13 cellular contexts compared by ENCODE assay signal in genomic region chr1:47415728-47416318, GRCh38. TPM values are rescaled to one million over a fixed set of nuclear protein-coding genes. Genes with fewer than 3 reads are reported as not detected.
DNase-seq lines count a peak whose midpoint lies in the region; ATAC-seq lines count a peak whose summit lies in the region.
"Had no signal": no experiment of that assay in that cellular context is flagged by ENCODE, and none has a peak within 500 bp of the region (broad histone marks: within the 10 kb centered on the region; RNA-seq: fewer than 3 reads in every experiment).

Gene FOXE3, plus strand, starts transcription at chr1:47416285. Its CDS starts 31 bp downstream, at chr1:47416316.

- no peak for ATAC-seq in activated T-cell treated with anti-CD3 and anti-CD28 coated beads, Interleukin-2, amount 50 U/mL, for 4 hours
- ATAC-seq in activated naive CD8-positive, alpha-beta T cell treated with anti-CD3 and anti-CD28 coated beads, Interleukin-2, amount 10 ng/mL, durations not matched to agents 7 days and 5 days (ENCODE audit: low read depth) = no peak
- ATAC-seq in stimulated activated naive B cell treated with anti-CD40 and anti-IgM and Interleukin-4, amounts not matched to agents 10 μg/mL and 1 μg/mL and 100 μg/mL, for 72 hours (replicated peaks) = no peak
- ATAC-seq in GM21717 (IDR thresholded peaks at IDR 0.05; ENCODE audit: unreplicated experiment) = no peak
- no peak for ATAC-seq in HG03135 (IDR thresholded peaks at IDR 0.05; ENCODE audit: unreplicated experiment)
- ATAC-seq in HG03442 (IDR thresholded peaks at IDR 0.05; ENCODE audit: unreplicated experiment) = no peak

- POLR2A ChIA-PET in activated naive CD8-positive, alpha-beta T cell treated with anti-CD3 and anti-CD28 coated beads, Interleukin-2, amount 10 ng/mL, durations not matched to agents 7 days and 5 days (lab: Charles Lee) = no interaction called here

- H3K27ac ChIP-seq in iPS-18a (ENCODE audit: low read length) = no peak within 1 kb of the TSS
- H3K27ac ChIP-seq: BLaER1 treated with 17β-estradiol and CSF1 and Interleukin-3, amounts not matched to agents 10 nM and 100 nM; sigmoid colon had no signal

- DNase-seq in activated T-cell treated with anti-CD3 and anti-CD28 coated beads, Interleukin-2, amount 50 U/mL, for 4 hours = no peak
- no peak for DNase-seq in activated T-cell treated with anti-CD3 and anti-CD28 coated beads, Interleukin-2, amount 50 U/mL, for 48 hours
- no peak for DNase-seq in activated naive CD8-positive, alpha-beta T cell treated with anti-CD3 and anti-CD28 coated beads, Interleukin-2, amount 10 ng/mL, durations not matched to agents 7 days and 5 days
- no peak for DNase-seq in stimulated activated naive B cell treated with anti-CD40 and anti-IgM and Interleukin-4, amounts not matched to agents 10 μg/mL and 1 μg/mL and 100 μg/mL, for 72 hours
- DNase-seq: activated CD4-positive, CD25-positive, alpha-beta regulatory T cell; cerebellar nuclear complex; sigmoid colon had no signal

- H3K9ac ChIP-seq in iPS-18a (ENCODE audit: low read length) = no peak within 1 kb of the TSS
- H3K9ac ChIP-seq: BLaER1 treated with 17β-estradiol and CSF1 and Interleukin-3, amounts not matched to agents 10 nM and 100 nM had no signal

- H3K4me3 ChIP-seq in iPS-18a (ENCODE audit: low read length) = peak within 1 kb of the TSS; percentile 22
- H3K4me3 ChIP-seq: BLaER1 treated with 17β-estradiol and CSF1 and Interleukin-3, amounts not matched to agents 10 nM and 100 nM had no signal

- H3K9me3 ChIP-seq in iPS-18a (ENCODE audit: control insufficient read depth, low read depth, low read length) = no peaks in the 10 kb centered on the region
- H3K9me3 ChIP-seq: sigmoid colon had no signal

- H3K9me3 Mint-ChIP-seq in activated T-cell treated with anti-CD3 and anti-CD28 coated beads, Interleukin-2, amount 50 U/mL, for 4 hours = no peaks in the 10 kb centered on the region
- no peaks in the 10 kb centered on the region for H3K9me3 Mint-ChIP-seq in activated naive CD8-positive, alpha-beta T cell treated with anti-CD3 and anti-CD28 coated beads, Interleukin-2, amount 10 ng/mL, durations not matched to agents 7 days and 5 days
- no peaks in the 10 kb centered on the region for H3K9me3 Mint-ChIP-seq in stimulated activated naive B cell treated with anti-CD40 and anti-IgM and Interleukin-4, amounts not matched to agents 10 μg/mL and 1 μg/mL and 100 μg/mL, for 72 hours

- peaks cover 2% of the 10 kb centered on the region for H3K4me1 Mint-ChIP-seq in activated T-cell treated with anti-CD3 and anti-CD28 coated beads, Interleukin-2, amount 50 U/mL, for 4 hours (ENCODE audit: low read depth)
- peaks cover 4% of the 10 kb centered on the region for H3K4me1 Mint-ChIP-seq in activated naive CD8-positive, alpha-beta T cell treated with anti-CD3 and anti-CD28 coated beads, Interleukin-2, amount 10 ng/mL, durations not matched to agents 7 days and 5 days
- H3K4me1 Mint-ChIP-seq in stimulated activated naive B cell treated with anti-CD40 and anti-IgM and Interleukin-4, amounts not matched to agents 10 μg/mL and 1 μg/mL and 100 μg/mL, for 72 hours = peaks cover 7 to 11% of the 10 kb centered on the region in 2 donors

- H3K27me3 Mint-ChIP-seq in activated T-cell treated with anti-CD3 and anti-CD28 coated beads, Interleukin-2, amount 50 U/mL, for 4 hours (ENCODE audit: low read depth) = peaks cover 49% of the 10 kb centered on the region
- peaks cover 56% of the 10 kb centered on the region for H3K27me3 Mint-ChIP-seq in activated naive CD8-positive, alpha-beta T cell treated with anti-CD3 and anti-CD28 coated beads, Interleukin-2, amount 10 ng/mL, durations not matched to agents 7 days and 5 days
- H3K27me3 Mint-ChIP-seq in stimulated activated naive B cell treated with anti-CD40 and anti-IgM and Interleukin-4, amounts not matched to agents 10 μg/mL and 1 μg/mL and 100 μg/mL, for 72 hours = peaks cover 60 to 65% of the 10 kb centered on the region in 2 donors

- H3K36me3 Mint-ChIP-seq in activated T-cell treated with anti-CD3 and anti-CD28 coated beads, Interleukin-2, amount 50 U/mL, for 4 hours (ENCODE audit: insufficient read depth) = no peaks in the 10 kb centered on the region
- H3K36me3 Mint-ChIP-seq in activated naive CD8-positive, alpha-beta T cell treated with anti-CD3 and anti-CD28 coated beads, Interleukin-2, amount 10 ng/mL, durations not matched to agents 7 days and 5 days = peaks cover 1% of the 10 kb centered on the region
- peaks cover 0 to 6% of the 10 kb centered on the region in 2 donors for H3K36me3 Mint-ChIP-seq in stimulated activated naive B cell treated with anti-CD40 and anti-IgM and Interleukin-4, amounts not matched to agents 10 μg/mL and 1 μg/mL and 100 μg/mL, for 72 hours

- peak within 1 kb of the TSS; percentile 48 for H3K4me3 Mint-ChIP-seq in activated T-cell treated with anti-CD3 and anti-CD28 coated beads, Interleukin-2, amount 50 U/mL, for 4 hours
- peak within 1 kb of the TSS; percentile 62 for H3K4me3 Mint-ChIP-seq in activated naive CD8-positive, alpha-beta T cell treated with anti-CD3 and anti-CD28 coated beads, Interleukin-2, amount 10 ng/mL, durations not matched to agents 7 days and 5 days
- H3K4me3 Mint-ChIP-seq in stimulated activated naive B cell treated with anti-CD40 and anti-IgM and Interleukin-4, amounts not matched to agents 10 μg/mL and 1 μg/mL and 100 μg/mL, for 72 hours = peak within 1 kb of the TSS; percentile 59 to 73

- H3K36me3 ChIP-seq in iPS-18a (ENCODE audit: control insufficient read depth, low read depth, low read length) = no peaks in the 10 kb centered on the region
- H3K36me3 ChIP-seq: BLaER1 treated with 17β-estradiol and CSF1 and Interleukin-3, amounts not matched to agents 10 nM and 100 nM; sigmoid colon had no signal

- no peaks in the 10 kb centered on the region for H3K4me1 ChIP-seq in iPS-18a (ENCODE audit: control insufficient read depth, low read depth, low read length)

- peaks cover 80% of the 10 kb centered on the region for H3K27me3 ChIP-seq in iPS-18a (ENCODE audit: control insufficient read depth, insufficient read depth, low read length)

- H3K27ac Mint-ChIP-seq in activated naive CD8-positive, alpha-beta T cell treated with anti-CD3 and anti-CD28 coated beads, Interleukin-2, amount 10 ng/mL, durations not matched to agents 7 days and 5 days = no peak within 1 kb of the TSS
- H3K27ac Mint-ChIP-seq in stimulated activated naive B cell treated with anti-CD40 and anti-IgM and Interleukin-4, amounts not matched to agents 10 μg/mL and 1 μg/mL and 100 μg/mL, for 72 hours = peak within 1 kb of the TSS; percentile 33

RNA-seq across cellular contexts. Expression of gene FOXE3, which starts in this region (rescaled TPM):
- total RNA-seq in activated T-cell treated with anti-CD3 and anti-CD28 coated beads, Interleukin-2, amount 50 U/mL, for 4 hours = not detected
- total RNA-seq in activated naive CD8-positive, alpha-beta T cell treated with anti-CD3 and anti-CD28 coated beads, Interleukin-2, amount 10 ng/mL, durations not matched to agents 7 days and 5 days = not detected
- total RNA-seq: M059J, sigmoid colon had no signal
